Comparison of ENCODE assay signal across 27 cellular contexts in genomic region chr17:38613981-38614779, GRCh38. TPM values are rescaled to one million over a fixed set of nuclear protein-coding genes. Genes with fewer than 3 reads are reported as not detected.
A peak's percentile ranks its signal among the peaks of the same experiment; 100 is the strongest.
DNase-seq lines count a peak whose midpoint lies in the region; ATAC-seq and TF ChIP-seq lines count a peak whose summit lies in the region.
"Had no signal": no experiment of that assay in that cellular context is flagged by ENCODE, and none has a peak within 500 bp of the region (broad histone marks: within the 10 kb centered on the region; RNA-seq: fewer than 3 reads in every experiment).

No MANE protein-coding gene starts in this region.

- DNase-seq in DMS153 (lab: John Stamatoyannopoulos, UW) (peak; percentile 30), DMS153 treated with DMSO at 0.1 percent for 48 hours (lab: John Stamatoyannopoulos, UW; ENCODE audit: unreplicated experiment) (no peak), NCI-H510A (lab: John Stamatoyannopoulos, UW) (peak; percentile 63), islet precursor cell (peak; percentile 50), type B pancreatic cell (ENCODE audit: extremely low spot score, unreplicated experiment) (no peak), RPMI8226 (no peak), caudate nucleus (lab: John Stamatoyannopoulos, UW) (no peak)
- DNase-seq: 8988T; BE2C; effector memory CD8-positive, alpha-beta T cell; GDM1; heart right ventricle; HFFc6; KBM-7; naive thymus-derived CD4-positive, alpha-beta T cell; NK-92 treated with Interleukin-12 subunit alpha and Interleukin-12 subunit beta, amount 100 ng/mL, for 24 hours; stimulated activated CD4-positive, alpha-beta T cell treated with anti-CD3 and anti-CD28 coated beads, Interleukin-4, amount 100 ng/mL, for 1 hour; stimulated activated naive CD8-positive, alpha-beta T cell treated with anti-CD3 and anti-CD28 coated beads, Interleukin-15, amount 100 ng/mL, for 72 hours; T-helper 9 cell; transverse colon had no signal

- ATAC-seq in GM19351 (IDR thresholded peaks at IDR 0.05; ENCODE audit: unreplicated experiment), result no peak
- ATAC-seq: activated CD4-positive, CD25-positive, alpha-beta regulatory T cell treated with anti-CD3 and anti-CD28 coated beads, Interleukin-2, amount 50 U/mL, for 24 hours; activated naive CD4-positive, alpha-beta T cell treated with anti-CD3 and anti-CD28 coated beads, Interleukin-2, amount 50 U/mL, for 72 hours; effector memory CD8-positive, alpha-beta T cell; heart right ventricle; naive thymus-derived CD4-positive, alpha-beta T cell; SK-N-SH treated with all-trans-retinoic acid at 6 μM for 48 hours; stimulated activated naive CD8-positive, alpha-beta T cell treated with anti-CD3 and anti-CD28 coated beads, Interleukin-15, amount 100 ng/mL, for 72 hours had no signal

- H3K9me3 Mint-ChIP-seq in type B pancreatic cell, result no peaks in the 10 kb centered on the region
- H3K9me3 Mint-ChIP-seq: activated naive CD4-positive, alpha-beta T cell treated with anti-CD3 and anti-CD28 coated beads, Interleukin-2, amount 50 U/mL, for 72 hours; effector memory CD8-positive, alpha-beta T cell; stimulated activated naive CD8-positive, alpha-beta T cell treated with anti-CD3 and anti-CD28 coated beads, Interleukin-15, amount 100 ng/mL, for 72 hours had no signal

- no peaks in the 10 kb centered on the region for H3K36me3 Mint-ChIP-seq in type B pancreatic cell
- H3K36me3 Mint-ChIP-seq: activated naive CD4-positive, alpha-beta T cell treated with anti-CD3 and anti-CD28 coated beads, Interleukin-2, amount 50 U/mL, for 72 hours had no signal

- H3K27me3 Mint-ChIP-seq in type B pancreatic cell, result peaks cover 14% of the 10 kb centered on the region

- no peak overlapping the region for H3K4me3 Mint-ChIP-seq in type B pancreatic cell
- H3K4me3 Mint-ChIP-seq: effector memory CD8-positive, alpha-beta T cell; HFFc6; memory B cell; naive thymus-derived CD4-positive, alpha-beta T cell; stimulated activated naive CD8-positive, alpha-beta T cell treated with anti-CD3 and anti-CD28 coated beads, Interleukin-15, amount 100 ng/mL, for 72 hours had no signal

- H3K27ac ChIP-seq in caudate nucleus (ENCODE audit: low read depth, low read length), result no peak overlapping the region
- H3K27ac ChIP-seq: heart right ventricle, HL-60 had no signal

- H3K27ac Mint-ChIP-seq in type B pancreatic cell, result peak overlapping the region; percentile 5
- H3K27ac Mint-ChIP-seq: effector memory CD8-positive, alpha-beta T cell; HFFc6; memory B cell; naive thymus-derived CD4-positive, alpha-beta T cell; stimulated activated naive CD8-positive, alpha-beta T cell treated with anti-CD3 and anti-CD28 coated beads, Interleukin-15, amount 100 ng/mL, for 72 hours had no signal

- peaks cover 13% of the 10 kb centered on the region for H3K4me1 Mint-ChIP-seq in type B pancreatic cell (ENCODE audit: unreplicated experiment)
- H3K4me1 Mint-ChIP-seq: stimulated activated naive CD8-positive, alpha-beta T cell treated with anti-CD3 and anti-CD28 coated beads, Interleukin-15, amount 100 ng/mL, for 72 hours had no signal

- TF ChIP-seq CTCF in type B pancreatic cell (conservative IDR thresholded peaks at IDR 0.05), result no peak

RNA-seq across cellular contexts. Expression of gene SRCIN1, which starts 8.4 kb away (rescaled TPM):
- total RNA-seq in type B pancreatic cell (ENCODE audit: low replicate concordance), result 8.3 and 11.9 TPM in 2 replicates
- total RNA-seq: HFFc6, RPMI7951 had no signal

Comparison
In these comparisons a context has a peak if more than half of its experiments do, and no peak if none do; other contexts are left out.
1. DNase-seq: peak in DMS153 (single experiment), NCI-H510A (single experiment) and islet precursor cell (single experiment); none in DMS153 treated with DMSO at 0.1 percent for 48 hours (single experiment), type B pancreatic cell (single experiment), RPMI8226 (single experiment) and caudate nucleus (0 of 61).